In the genomic region with DNA sequence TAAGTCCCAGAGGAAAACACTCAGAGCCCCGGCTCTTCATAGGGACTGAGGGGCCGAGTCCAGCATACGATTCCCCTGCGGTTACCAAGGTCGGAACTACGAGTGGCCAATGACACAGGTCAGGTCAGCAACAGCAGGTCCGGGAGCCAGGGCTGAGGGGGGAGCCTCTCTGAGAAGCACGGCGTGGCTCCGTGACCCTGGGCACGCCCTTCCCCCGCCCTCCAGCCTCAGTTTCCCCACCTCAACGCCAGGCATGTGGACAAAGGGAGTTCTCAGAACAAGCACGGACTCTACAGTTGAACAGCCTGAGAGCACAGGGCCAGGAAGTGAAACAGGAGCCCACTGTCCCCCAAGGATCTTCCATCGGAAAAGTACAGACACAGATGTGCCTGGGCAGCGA, we compare ENCODE assay signal across 25 cellular contexts. TPM values are rescaled to one million over a fixed set of nuclear protein-coding genes. Genes with fewer than 3 reads are reported as not detected.
A peak's percentile ranks its signal among the peaks of the same experiment; 100 is the strongest.
DNase-seq lines count a peak whose midpoint lies in the region; ATAC-seq and TF ChIP-seq lines count a peak whose summit lies in the region.
"Had no signal": no experiment of that assay in that cellular context is flagged by ENCODE, and none has a peak within 500 bp of the region (broad histone marks: within the 10 kb centered on the region; RNA-seq: fewer than 3 reads in every experiment).

No MANE protein-coding gene starts in this region.

- H3K4me2 ChIP-seq in BLaER1 (peak overlapping the region; percentile 77), osteoblast (ENCODE audit: insufficient read depth, low read length) (no peak overlapping the region)
- H3K4me2 ChIP-seq: A549, GM23338 had no signal

- no peak overlapping the region for H3K9ac ChIP-seq in BLaER1

- no peak for TF ChIP-seq CTCF in CD14-positive monocyte (IDR thresholded peaks at IDR 0.05)
- no peak for TF ChIP-seq CTCF in RWPE2 (IDR thresholded peaks at IDR 0.05; ENCODE audit: poor library complexity, severe bottlenecking)
- no peak for TF ChIP-seq CTCF in osteoblast (IDR thresholded peaks at IDR 0.05; ENCODE audit: extremely low read depth, low read depth, low read length)

- H4K20me1 ChIP-seq in BLaER1, result no peaks in the 10 kb centered on the region
- H4K20me1 ChIP-seq in osteoblast (ENCODE audit: insufficient read depth, low read length), result no peaks in the 10 kb centered on the region

- H3K36me3 ChIP-seq in BLaER1 (no peaks in the 10 kb centered on the region), RWPE2 (ENCODE audit: low read depth) (no peaks in the 10 kb centered on the region), osteoblast (ENCODE audit: insufficient read depth, low read length) (no peaks in the 10 kb centered on the region)
- H3K36me3 ChIP-seq: BE2C, HAP-1 had no signal

- intact Hi-C loops in CD14-positive monocyte (cut with micrococcal nuclease), result no loop called here

- H3K4me3 Mint-ChIP-seq in CD14-positive monocyte, result no peak overlapping the region
- H3K4me3 Mint-ChIP-seq: CD4-positive, alpha-beta T cell; CD8-positive, alpha-beta memory T cell; GM23338; HFFc6 had no signal

- H3K4me1 Mint-ChIP-seq in CD14-positive monocyte, result peaks cover 20% of the 10 kb centered on the region
- H3K4me1 Mint-ChIP-seq: CD8-positive, alpha-beta memory T cell had no signal

- H3K27ac Mint-ChIP-seq in CD14-positive monocyte, result no peak overlapping the region
- H3K27ac Mint-ChIP-seq: CD4-positive, alpha-beta T cell; CD8-positive, alpha-beta memory T cell; GM23338; HFFc6 had no signal

- H3K27me3 ChIP-seq in BLaER1 (peaks cover 69% of the 10 kb centered on the region), RWPE2 (ENCODE audit: insufficient read depth, poor library complexity, severe bottlenecking) (peaks cover 16% of the 10 kb centered on the region), osteoblast (ENCODE audit: insufficient read depth, low read length) (peaks cover 21% of the 10 kb centered on the region)

- no peaks in the 10 kb centered on the region for H3K9me3 ChIP-seq in BLaER1
- no peaks in the 10 kb centered on the region for H3K9me3 ChIP-seq in RWPE2 (ENCODE audit: severe bottlenecking)
- no peaks in the 10 kb centered on the region for H3K9me3 ChIP-seq in osteoblast (ENCODE audit: low read depth, low read length)
- H3K9me3 ChIP-seq: A549, BE2C, HAP-1 had no signal

- H3K36me3 Mint-ChIP-seq in CD14-positive monocyte, result no peaks in the 10 kb centered on the region
- H3K36me3 Mint-ChIP-seq: CD8-positive, alpha-beta memory T cell had no signal

- no peak for ATAC-seq in RWPE2 (ENCODE audit: low read depth)
- ATAC-seq in HG03045 (IDR thresholded peaks at IDR 0.05; ENCODE audit: unreplicated experiment), result no peak
- ATAC-seq: A549, GM23338 had no signal

- H3K4me3 ChIP-seq in BLaER1 (no peak overlapping the region), RWPE2 (ENCODE audit: severe bottlenecking) (no peak overlapping the region), osteoblast (ENCODE audit: insufficient read depth, low read length) (no peak overlapping the region)
- H3K4me3 ChIP-seq: A549, GM23338, HAP-1 had no signal

- H3K79me2 ChIP-seq in osteoblast (ENCODE audit: insufficient read depth, low read length), result no peaks in the 10 kb centered on the region

- peaks cover 0 to 2% (median 0%) of the 10 kb centered on the region in 7 donors for H3K9me3 Mint-ChIP-seq in CD14-positive monocyte
- H3K9me3 Mint-ChIP-seq: CD4-positive, alpha-beta T cell; GM23338; HFFc6 had no signal

- H3K4me1 ChIP-seq in BLaER1 (peaks cover 62% of the 10 kb centered on the region), RWPE2 (ENCODE audit: insufficient read depth, poor library complexity, severe bottlenecking) (no peaks in the 10 kb centered on the region), osteoblast (ENCODE audit: insufficient read depth, low read length) (no peaks in the 10 kb centered on the region)
- H3K4me1 ChIP-seq: A549, BE2C, HAP-1 had no signal

- peaks cover 16 to 35% (median 20%) of the 10 kb centered on the region in 3 donors for H3K27me3 Mint-ChIP-seq in CD14-positive monocyte (ENCODE audit: low read depth in 3 of 3)

- peak; percentile 20 for DNase-seq in CD14-positive monocyte (ENCODE audit: low spot score)
- DNase-seq in RWPE2 (ENCODE audit: low spot score), result peak; percentile 50
- peak; percentile 80 for DNase-seq in osteoblast (ENCODE audit: insufficient read length, low spot score, missing footprints)
- no peak for DNase-seq in COLO829 (ENCODE audit: low spot score)
- no peak for DNase-seq in MV-4-11 (lab: John Stamatoyannopoulos, UW)
- DNase-seq: 8988T; ACHN; AML-193; BE2C; Calu3; CD4-positive, alpha-beta T cell; CD8-positive, alpha-beta memory T cell; COR-L47; DMS79 treated with DMSO at 0.1 percent for 48 hours; GF-D8; HFFc6 had no signal

- H3K27ac ChIP-seq in BLaER1 (no peak overlapping the region), RWPE2 (ENCODE audit: poor library complexity, severe bottlenecking) (no peak overlapping the region), osteoblast (ENCODE audit: low read depth, low read length) (no peak overlapping the region)
- H3K27ac ChIP-seq: A549, C4-2B had no signal

- no peak overlapping the region for H2AFZ ChIP-seq in osteoblast (ENCODE audit: low read length)
- H2AFZ ChIP-seq: GM23338 had no signal

RNA-seq across cellular contexts. Expression of a gene that starts 25.6 kb away (rescaled TPM):
- not detected for polyA plus RNA-seq in CD14-positive monocyte
- total RNA-seq in osteoblast, result not detected in 2 replicates
- total RNA-seq: Calu3; CD4-positive, alpha-beta T cell; CD8-positive, alpha-beta memory T cell; Daoy; G401; H4; HFFc6 had no signal
- polyA plus RNA-seq: A549; CD8-positive, alpha-beta memory T cell; GM23338 had no signal

RNA-seq across cellular contexts. Expression of a gene that starts 27.9 kb away (rescaled TPM):
- 10 to 100 TPM; 76.8 to 88.8 TPM for polyA plus RNA-seq in CD14-positive monocyte
- total RNA-seq in osteoblast, result 37.1 and 49.2 TPM in 2 replicates

RNA-seq across cellular contexts. Expression of a gene that starts 41.0 kb away (rescaled TPM):
- not detected for polyA plus RNA-seq in CD14-positive monocyte
- total RNA-seq in osteoblast, result not detected in 2 replicates
- total RNA-seq: Calu3; CD8-positive, alpha-beta memory T cell; Daoy; G401; GM23338; H4; HFFc6 had no signal
- polyA plus RNA-seq: A549; CD8-positive, alpha-beta memory T cell; GM23338 had no signal

RNA-seq across cellular contexts. Expression of a gene that starts 51.5 kb away (rescaled TPM):
- polyA plus RNA-seq in CD14-positive monocyte, result not detected
- total RNA-seq in osteoblast, result not detected in 2 replicates
- total RNA-seq: Calu3; CD4-positive, alpha-beta T cell; CD8-positive, alpha-beta memory T cell; Daoy; G401; GM23338; HFFc6 had no signal
- polyA plus RNA-seq: A549; CD8-positive, alpha-beta memory T cell had no signal

RNA-seq across cellular contexts. Expression of a gene that starts 51.9 kb away (rescaled TPM):
- not detected for polyA plus RNA-seq in CD14-positive monocyte
- under 0.01 and 0.29 TPM in 2 replicates for total RNA-seq in osteoblast

Comparison
In these comparisons a context has a peak if more than half of its experiments do, and no peak if none do; other contexts are left out.
1. DNase-seq: peak in CD14-positive monocyte (single experiment), RWPE2 (single experiment) and osteoblast (single experiment); none in COLO829 (single experiment) and MV-4-11 (single experiment).